8 cellular contexts compared by ENCODE assay signal in the genomic region with DNA sequence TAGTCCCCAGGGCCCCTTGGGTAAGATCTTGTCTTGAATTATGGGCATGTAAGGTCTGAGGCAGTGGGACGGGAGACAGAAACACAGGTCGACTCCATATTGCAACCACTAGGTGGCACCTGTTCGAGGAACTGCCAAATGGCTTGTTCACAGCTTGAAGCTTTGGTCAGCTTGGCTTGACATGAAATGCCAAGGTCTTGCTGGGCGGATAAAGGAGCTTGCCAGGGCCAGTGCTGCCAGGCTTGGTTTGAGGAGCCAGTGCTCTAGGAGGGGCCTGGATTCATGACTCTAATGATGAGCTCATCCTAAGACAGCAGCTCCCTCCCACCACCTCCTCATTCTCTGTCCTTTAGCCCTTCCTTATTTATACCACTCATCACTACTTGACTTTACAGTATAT.
DNase-seq lines count a peak whose midpoint lies in the region; ATAC-seq lines count a peak whose summit lies in the region.

No MANE protein-coding gene starts in this region.

- DNase-seq in SHP77 (lab: John Stamatoyannopoulos, UW) (peak; percentile 14 to 42), SHP77 treated with DMSO at 0.1 percent for 48 hours (lab: John Stamatoyannopoulos, UW) (no peak), NCI-H69 (lab: John Stamatoyannopoulos, UW) (peak; percentile 89), ecto neural progenitor cell (ENCODE audit: low spot score) (peak; percentile 70), medulla oblongata (ENCODE audit: extremely low spot score) (peak; percentile 88)
- peak; percentile 41 for DNase-seq in activated CD4-positive, alpha-beta T cell treated with anti-CD3 and anti-CD28 coated beads, Interleukin-2, amount 50 U/mL, for 1 hour
- peak; percentile 27 to 66 for DNase-seq in stimulated activated effector memory CD8-positive, alpha-beta T cell treated with anti-CD3 and anti-CD28 coated beads, Interleukin-12 subunit alpha, Interleukin-12 subunit beta, amount 100 ng/mL, for 72 hours (ENCODE audit: low spot score in 2 of 2)

- H3K4me3 Mint-ChIP-seq in stimulated activated effector memory CD8-positive, alpha-beta T cell treated with anti-CD3 and anti-CD28 coated beads, Interleukin-12 subunit alpha, Interleukin-12 subunit beta, amount 100 ng/mL, for 72 hours, result no peak overlapping the region

- ATAC-seq in HG03354 (IDR thresholded peaks at IDR 0.05; ENCODE audit: poor library complexity, severe bottlenecking, unreplicated experiment), result peak; percentile 78
- ATAC-seq in stimulated activated effector memory CD8-positive, alpha-beta T cell treated with anti-CD3 and anti-CD28 coated beads, Interleukin-12 subunit alpha, Interleukin-12 subunit beta, amount 100 ng/mL, for 72 hours, result peak; percentile 84

- H3K4me1 Mint-ChIP-seq in stimulated activated effector memory CD8-positive, alpha-beta T cell treated with anti-CD3 and anti-CD28 coated beads, Interleukin-12 subunit alpha, Interleukin-12 subunit beta, amount 100 ng/mL, for 72 hours, result no peaks in the 10 kb centered on the region

- no peaks in the 10 kb centered on the region for H3K36me3 Mint-ChIP-seq in stimulated activated effector memory CD8-positive, alpha-beta T cell treated with anti-CD3 and anti-CD28 coated beads, Interleukin-12 subunit alpha, Interleukin-12 subunit beta, amount 100 ng/mL, for 72 hours

- no peak overlapping the region for H3K27ac Mint-ChIP-seq in stimulated activated effector memory CD8-positive, alpha-beta T cell treated with anti-CD3 and anti-CD28 coated beads, Interleukin-12 subunit alpha, Interleukin-12 subunit beta, amount 100 ng/mL, for 72 hours

- no peaks in the 10 kb centered on the region for H3K9me3 Mint-ChIP-seq in stimulated activated effector memory CD8-positive, alpha-beta T cell treated with anti-CD3 and anti-CD28 coated beads, Interleukin-12 subunit alpha, Interleukin-12 subunit beta, amount 100 ng/mL, for 72 hours
